In genomic region chr21:29684106-29684505, GRCh38 we compare ENCODE assay signal across 11 cellular contexts.
"Had no signal": no experiment of that assay in that cellular context is flagged by ENCODE, and none has a peak within 500 bp of the region (broad histone marks: within the 10 kb centered on the region; RNA-seq: fewer than 3 reads in every experiment).

No MANE protein-coding gene starts in this region.

- ATAC-seq: GM23338, HCT116 had no signal

- FAIRE-seq: H1, H54 had no signal

- H3K36me3 ChIP-seq: HAP-1 had no signal

- H3K4me2 ChIP-seq: GM23338 had no signal

- H3K9ac ChIP-seq: GM23248 had no signal

- H3K4me3 ChIP-seq: GM23248, GM23338, HAP-1 had no signal

- DNase-seq: GM23248, GOT3, H7, H9, HCEC 1CT, HFFc6 had no signal

- H3K27ac ChIP-seq: GM23248 had no signal

- H3K4me1 ChIP-seq: HAP-1 had no signal

- H2AFZ ChIP-seq: GM23248, GM23338 had no signal
